In genomic region chr6:130148181-130148580, GRCh38 we compare ENCODE assay signal across 1 cellular context.
TF ChIP-seq lines count a peak whose summit lies in the region.

No MANE protein-coding gene starts in this region.

TF ChIP-seq in HepG2, 621 proteins besides CTCF, POLR2A, EP300 and RAD21 (continued from another document):
- TF ChIP-seq TFDP2 (CRISPR knock-in tag; IDR thresholded peaks at IDR 0.05) = no peak
- TF ChIP-seq SP2 (CRISPR knock-in tag; IDR thresholded peaks at IDR 0.05) = no peak
- TF ChIP-seq ZNF468 (CRISPR knock-in tag; IDR thresholded peaks at IDR 0.05) = no peak
TF ChIP-seq in HepG2: peak in this region for 0.
